ENCODE assay signal across 16 cellular contexts in genomic region chr20:53942973-53943372, GRCh38.
DNase-seq lines count a peak whose midpoint lies in the region; ATAC-seq, FAIRE-seq and TF ChIP-seq lines count a peak whose summit lies in the region.
"Had no signal": no experiment of that assay in that cellular context is flagged by ENCODE, and none has a peak within 500 bp of the region (broad histone marks: within the 10 kb centered on the region; RNA-seq: fewer than 3 reads in every experiment).

No MANE protein-coding gene starts in this region.

- H3K9me3 ChIP-seq in H9 (ENCODE audit: control insufficient read depth, low read depth, low read length), result no peaks in the 10 kb centered on the region
- no peaks in the 10 kb centered on the region for H3K9me3 ChIP-seq in OCI-LY1 (ENCODE audit: low read length)
- no peaks in the 10 kb centered on the region for H3K9me3 ChIP-seq in hepatocyte (ENCODE audit: low read depth)
- H3K9me3 ChIP-seq: BE2C, Peyer's patch had no signal

- no CpG with 5 or more reads among the region's 3 CpGs for WGBS in H9 (ENCODE audit: extremely low coverage, insufficient read length, low lambda C conversion rate)
- no CpG with 5 or more reads among the region's 3 CpGs for WGBS in mesendoderm (ENCODE audit: extremely low coverage, insufficient coverage, low lambda C conversion rate)
- WGBS in hepatocyte (ENCODE audit: low lambda C conversion rate, missing lambda C conversion rate), result 87% methylated on average over 3 of the region's 3 CpGs

- H3K27ac ChIP-seq in H9 (ENCODE audit: insufficient read length, low read depth, low read length) (no peak overlapping the region), OCI-LY1 (ENCODE audit: low read depth, low read length, poor library complexity, severe bottlenecking) (peak overlapping the region; percentile 99), coronary artery (no peak overlapping the region), mesendoderm (ENCODE audit: low read depth, low read length) (no peak overlapping the region), hepatocyte (no peak overlapping the region)
- H3K27ac ChIP-seq: HL-60 had no signal

- DNase-seq in H9, result no peak
- DNase-seq in coronary artery (ENCODE audit: low spot score), result peak; percentile 41
- DNase-seq in mesendoderm, result no peak
- no peak for DNase-seq in hepatocyte (ENCODE audit: low spot score)
- no peak for DNase-seq in RCC 7860 (ENCODE audit: low spot score)
- DNase-seq: GOT3, NCI-H1417 treated with DMSO at 0.1 percent for 48 hours, NCI-H1930, NCI-H774, Right ventricle myocardium superior had no signal

- H3K4ac ChIP-seq in H9 (ENCODE audit: low read depth, low read length), result no peak overlapping the region
- no peak overlapping the region for H3K4ac ChIP-seq in mesendoderm (ENCODE audit: low read depth, low read length)

- peaks cover 46 to 49% of the 10 kb centered on the region in 2 experiments for H3K4me1 Mint-ChIP-seq in H9

- no peak overlapping the region for H3K9ac ChIP-seq in H9 (ENCODE audit: extremely low read depth, insufficient read length, low read length)
- no peak overlapping the region for H3K9ac ChIP-seq in OCI-LY1 (ENCODE audit: low read length)
- H3K9ac ChIP-seq in mesendoderm (ENCODE audit: low read length), result peak overlapping the region; percentile 26

- H2BK5ac ChIP-seq in H9 (ENCODE audit: insufficient read length, low read length) (no peak overlapping the region), mesendoderm (ENCODE audit: low read length) (peak overlapping the region; percentile 24)

- H4K20me1 ChIP-seq in H9 (ENCODE audit: control insufficient read depth, insufficient read depth, insufficient read length) (no peaks in the 10 kb centered on the region), OCI-LY1 (ENCODE audit: insufficient read depth, low read length) (no peaks in the 10 kb centered on the region), hepatocyte (ENCODE audit: insufficient read depth, poor library complexity, severe bottlenecking) (no peaks in the 10 kb centered on the region)

- H3K27me3 ChIP-seq in H9 (ENCODE audit: insufficient read depth, low read length) (no peaks in the 10 kb centered on the region), OCI-LY1 (ENCODE audit: insufficient read depth, low read length) (no peaks in the 10 kb centered on the region), mesendoderm (ENCODE audit: insufficient read depth, low read length, poor library complexity) (no peaks in the 10 kb centered on the region), hepatocyte (no peaks in the 10 kb centered on the region)
- H3K27me3 ChIP-seq: BE2C, Peyer's patch had no signal

- H2AFZ ChIP-seq in H9 (ENCODE audit: low read length) (no peak overlapping the region), OCI-LY1 (ENCODE audit: low read length) (no peak overlapping the region), hepatocyte (no peak overlapping the region)

- H3K14ac ChIP-seq in H9 (ENCODE audit: insufficient read depth, low read length), result no peak overlapping the region

- H3T11ph ChIP-seq in H9 (ENCODE audit: low read length), result no peak overlapping the region

- no peak overlapping the region for H3K18ac ChIP-seq in H9 (ENCODE audit: insufficient read length, low read depth, low read length)
- no peak overlapping the region for H3K18ac ChIP-seq in mesendoderm (ENCODE audit: low read length)

- H3K4me2 ChIP-seq in H9 (ENCODE audit: insufficient read depth, insufficient read length, low read length) (no peak overlapping the region), OCI-LY1 (ENCODE audit: low read length) (0 out of 2 replicates have a peak overlapping the region, but pooled peaks have one; percentile 8), mesendoderm (ENCODE audit: low read length) (no peak overlapping the region), hepatocyte (no peak overlapping the region)

- H3K9me2 ChIP-seq in OCI-LY1 (ENCODE audit: low read depth, low read length) (no peaks in the 10 kb centered on the region), hepatocyte (replicated peaks; ENCODE audit: insufficient read depth) (no peaks in the 10 kb centered on the region)

- H2BK20ac ChIP-seq in H9 (ENCODE audit: low read depth, low read length, poor library complexity, severe bottlenecking), result no peak overlapping the region

- H3K79me1 ChIP-seq in H9 (ENCODE audit: insufficient read depth, low read depth, low read length, poor library complexity, severe bottlenecking), result no peaks in the 10 kb centered on the region
- no peaks in the 10 kb centered on the region for H3K79me1 ChIP-seq in mesendoderm (ENCODE audit: low read length)

- H3K4me3 ChIP-seq in OCI-LY1 (ENCODE audit: low read depth, low read length, poor library complexity, severe bottlenecking), result no peak overlapping the region
- H3K4me3 ChIP-seq in coronary artery, result no peak overlapping the region
- H3K4me3 ChIP-seq in mesendoderm (ENCODE audit: low read length), result no peak overlapping the region
- H3K4me3 ChIP-seq in hepatocyte, result no peak overlapping the region
- H3K4me3 ChIP-seq: Peyer's patch had no signal

- H3K36me3 ChIP-seq in OCI-LY1 (ENCODE audit: insufficient read depth, low read length) (no peaks in the 10 kb centered on the region), mesendoderm (ENCODE audit: control insufficient read depth, insufficient read depth, low read length) (no peaks in the 10 kb centered on the region), hepatocyte (replicated peaks; ENCODE audit: insufficient read depth, low read depth) (no peaks in the 10 kb centered on the region)
- H3K36me3 ChIP-seq: BE2C, Peyer's patch had no signal

- no peak for FAIRE-seq in RCC 7860 (lab: Jason Lieb, UNC)

- H3K56ac ChIP-seq in H9 (ENCODE audit: insufficient read length, low read depth, low read length) (no peak overlapping the region), mesendoderm (ENCODE audit: low read length) (peak overlapping the region; percentile 58)

- H3K79me2 ChIP-seq in H9 (ENCODE audit: insufficient read depth, low read length), result no peaks in the 10 kb centered on the region
- no peaks in the 10 kb centered on the region for H3K79me2 ChIP-seq in OCI-LY1 (ENCODE audit: insufficient read depth, low read length)
- H3K79me2 ChIP-seq in mesendoderm (ENCODE audit: control insufficient read depth, insufficient read depth, low read length), result no peaks in the 10 kb centered on the region
- H3K79me2 ChIP-seq in hepatocyte, result no peaks in the 10 kb centered on the region

- no peaks in the 10 kb centered on the region for H3K27me3 Mint-ChIP-seq in H9 (ENCODE audit: low read depth)
- H3K27me3 Mint-ChIP-seq: CD4-positive, alpha-beta T cell had no signal

- no peak overlapping the region for H2BK120ac ChIP-seq in H9 (ENCODE audit: low read depth, low read length, poor library complexity, severe bottlenecking)
- no peak overlapping the region for H2BK120ac ChIP-seq in mesendoderm (ENCODE audit: low read depth, low read length)

- H3K4me1 ChIP-seq in H9 (ENCODE audit: insufficient read depth, low read length) (peaks cover 15% of the 10 kb centered on the region; the same call in 1 of the 2 replicates), OCI-LY1 (ENCODE audit: insufficient read depth, low read length, severe bottlenecking) (peaks cover 61% of the 10 kb centered on the region), mesendoderm (ENCODE audit: control insufficient read depth, low read depth, low read length) (peaks cover 22% of the 10 kb centered on the region), hepatocyte (ENCODE audit: insufficient read depth) (peaks cover 31% of the 10 kb centered on the region)

- peak overlapping the region; percentile 7 to 78 (median 73); a peak in 5 of 7 replicates for H3K27ac Mint-ChIP-seq in H9
- H3K27ac Mint-ChIP-seq: CD4-positive, alpha-beta T cell had no signal

- no peak for ATAC-seq in HG02678 (IDR thresholded peaks at IDR 0.05; ENCODE audit: unreplicated experiment)

- no peak overlapping the region for H2AK5ac ChIP-seq in H9 (ENCODE audit: insufficient read length, low read length)
- no peak overlapping the region for H2AK5ac ChIP-seq in mesendoderm (ENCODE audit: low read length)

- H2BK15ac ChIP-seq in H9 (ENCODE audit: low read depth, low read length) (no peak overlapping the region), mesendoderm (replicated peaks; ENCODE audit: low read depth) (no peak overlapping the region)

- no peaks in the 10 kb centered on the region for H3K36me3 Mint-ChIP-seq in H9 (ENCODE audit: insufficient read depth in 1 of 3, low read depth in 3 of 3)

- TF ChIP-seq CTCF in H9 (conservative IDR thresholded peaks at IDR 0.05) (no peak), OCI-LY1 (IDR thresholded peaks at IDR 0.05; ENCODE audit: low read length) (no peak), coronary artery (IDR thresholded peaks at IDR 0.05) (no peak), hepatocyte (IDR thresholded peaks at IDR 0.05; ENCODE audit: poor library complexity) (no peak)

- H3K4me3 Mint-ChIP-seq in H9, result no peak overlapping the region
- H3K4me3 Mint-ChIP-seq: CD4-positive, alpha-beta T cell had no signal

- H4K8ac ChIP-seq in H9 (replicated peaks; ENCODE audit: insufficient read length, low read depth, low read length) (no peak overlapping the region), mesendoderm (ENCODE audit: low read depth, low read length) (no peak overlapping the region)

- H4K5ac ChIP-seq in H9 (ENCODE audit: insufficient read length, low read depth, low read length) (no peak overlapping the region), mesendoderm (ENCODE audit: low read length) (no peak overlapping the region)

- no peaks in the 10 kb centered on the region for H3K23me2 ChIP-seq in H9 (ENCODE audit: insufficient read length, low read depth, low read length, poor library complexity, severe bottlenecking)

- H3K23ac ChIP-seq in H9 (ENCODE audit: insufficient read length, low read depth, low read length), result no peak overlapping the region
- H3K23ac ChIP-seq in mesendoderm (ENCODE audit: low read length), result no peak overlapping the region

- no peak overlapping the region for H2BK12ac ChIP-seq in H9 (ENCODE audit: insufficient read length, low read depth, low read length)

- H3F3A ChIP-seq in OCI-LY1 (ENCODE audit: insufficient read depth, low read length), result 0 out of 2 replicates have a peak, but pooled peaks cover 3% of the 10 kb centered on the region

- no peak overlapping the region for H4K91ac ChIP-seq in H9 (ENCODE audit: insufficient read length, low read depth, low read length)

- H3K9me3 Mint-ChIP-seq in H9, result no peaks in the 10 kb centered on the region
- H3K9me3 Mint-ChIP-seq: CD4-positive, alpha-beta T cell had no signal
